In the genomic region with DNA sequence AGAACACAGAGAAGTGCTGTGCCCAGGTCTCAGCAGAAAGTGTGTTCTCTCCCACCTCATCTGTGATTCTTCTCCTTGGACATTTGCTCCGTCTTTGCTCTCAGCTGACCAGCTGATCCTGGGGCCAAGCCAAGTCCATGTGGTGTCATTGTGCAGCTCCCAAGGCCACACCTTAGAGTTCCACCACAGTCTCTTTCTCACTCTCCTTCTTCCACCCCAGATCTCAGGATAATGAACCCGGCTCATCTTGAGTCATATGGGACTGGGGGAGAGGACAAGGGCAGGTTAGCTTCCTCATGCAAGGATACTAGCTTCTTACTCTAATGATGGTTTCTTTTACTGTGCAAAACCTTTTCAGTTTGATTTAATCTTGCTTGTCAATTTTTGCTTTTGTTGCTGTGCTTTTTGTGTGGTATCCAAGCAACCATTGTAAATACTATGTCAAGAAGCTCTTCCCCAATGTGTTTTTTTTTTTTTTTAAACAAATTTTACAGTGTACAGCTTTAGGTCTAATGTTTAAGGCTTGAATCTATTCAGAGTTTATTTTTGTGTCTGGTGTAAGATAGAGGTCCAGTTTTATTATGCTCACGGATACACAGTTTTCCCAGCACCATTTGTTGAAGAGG, we compare ENCODE assay signal across 1 cellular context.
TF ChIP-seq lines count a peak whose summit lies in the region.

No MANE protein-coding gene starts in this region.

TF ChIP-seq in SK-N-SH, 30 proteins besides CTCF, POLR2A, EP300 and RAD21 (continued from another document):
- TF ChIP-seq EZH2phosphoT487 (IDR thresholded peaks at IDR 0.05; ENCODE audit: borderline replicate concordance, low read depth) (no peak), SIN3A (IDR thresholded peaks at IDR 0.05; ENCODE audit: borderline replicate concordance, low read depth, low read length) (no peak), RXRA (IDR thresholded peaks at IDR 0.05; ENCODE audit: borderline replicate concordance, low read depth) (no peak), NFIC (IDR thresholded peaks at IDR 0.05; ENCODE audit: borderline replicate concordance) (no peak)
- TF ChIP-seq, protein P1, sequence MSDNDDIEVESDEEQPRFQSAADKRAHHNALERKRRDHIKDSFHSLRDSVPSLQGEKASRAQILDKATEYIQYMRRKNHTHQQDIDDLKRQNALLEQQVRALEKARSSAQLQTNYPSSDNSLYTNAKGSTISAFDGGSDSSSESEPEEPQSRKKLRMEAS (IDR thresholded peaks at IDR 0.05; ENCODE audit: low read depth): no peak
- TF ChIP-seq, protein P2, sequence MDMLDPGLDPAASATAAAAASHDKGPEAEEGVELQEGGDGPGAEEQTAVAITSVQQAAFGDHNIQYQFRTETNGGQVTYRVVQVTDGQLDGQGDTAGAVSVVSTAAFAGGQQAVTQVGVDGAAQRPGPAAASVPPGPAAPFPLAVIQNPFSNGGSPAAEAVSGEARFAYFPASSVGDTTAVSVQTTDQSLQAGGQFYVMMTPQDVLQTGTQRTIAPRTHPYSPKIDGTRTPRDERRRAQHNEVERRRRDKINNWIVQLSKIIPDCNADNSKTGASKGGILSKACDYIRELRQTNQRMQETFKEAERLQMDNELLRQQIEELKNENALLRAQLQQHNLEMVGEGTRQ (IDR thresholded peaks at IDR 0.05; ENCODE audit: borderline replicate concordance, low read depth, low read length): no peak
